Comparison of ENCODE assay signal across 5 cellular contexts in the genomic region with DNA sequence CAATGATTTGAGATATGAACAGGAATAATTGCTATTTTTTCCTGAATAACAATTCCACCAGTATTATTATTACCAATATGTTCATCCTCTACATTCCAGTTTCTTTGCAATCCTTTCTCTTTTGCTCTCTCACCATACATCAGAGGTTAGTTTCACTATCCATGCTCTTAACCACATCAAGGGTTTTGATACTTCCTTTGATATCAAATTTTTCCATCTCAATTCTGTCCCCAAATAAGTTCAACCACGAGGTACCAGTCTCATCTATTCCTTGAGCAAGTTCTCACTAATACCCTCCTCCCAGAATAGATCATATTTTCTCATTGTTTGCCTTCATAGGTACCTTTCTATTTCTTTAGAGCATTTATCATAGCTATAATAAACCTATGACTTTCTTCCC. TPM values are rescaled to one million over a fixed set of nuclear protein-coding genes. Genes with fewer than 3 reads are reported as not detected.
"Had no signal": no experiment of that assay in that cellular context is flagged by ENCODE, and none has a peak within 500 bp of the region (broad histone marks: within the 10 kb centered on the region; RNA-seq: fewer than 3 reads in every experiment).

No MANE protein-coding gene starts in this region.

RNA-seq across cellular contexts. Expression of a gene that starts 30.1 kb away (rescaled TPM):
- total RNA-seq: body of pancreas, cardiac muscle cell, fibroblast of lung, myocyte, renal cortical epithelial cell had no signal
- polyA plus RNA-seq: cardiac muscle cell, fibroblast of lung had no signal
